1 cellular context compared by ENCODE assay signal in the genomic region with DNA sequence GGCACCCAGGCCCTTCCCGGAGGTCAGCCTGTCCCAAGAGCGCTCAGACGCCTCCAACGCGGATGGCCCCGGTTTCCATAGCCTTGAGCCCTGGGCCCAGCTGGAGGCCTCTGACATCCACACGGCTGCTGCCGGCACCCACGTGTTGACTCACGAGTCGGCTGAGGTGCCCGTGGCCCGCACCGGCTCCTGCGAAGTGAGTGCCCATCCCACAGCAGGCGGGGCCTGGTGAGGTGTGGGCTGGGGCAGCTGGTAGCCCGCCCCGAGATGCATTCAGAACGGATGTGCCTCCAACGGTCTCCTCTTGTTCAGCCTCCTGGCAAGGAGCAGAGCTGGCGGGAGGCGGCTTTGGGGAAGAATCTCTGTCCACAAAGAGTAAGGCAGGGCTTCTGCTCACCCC.
TF ChIP-seq lines count a peak whose summit lies in the region.

No MANE protein-coding gene starts in this region.

TF ChIP-seq in HepG2, 621 proteins besides CTCF, POLR2A, EP300 and RAD21:
- peak; percentile 21 for TF ChIP-seq AGO2 (optimal IDR thresholded peaks at IDR 0.05; ENCODE audit: low read depth, low read length)
- TF ChIP-seq, protein P1, sequence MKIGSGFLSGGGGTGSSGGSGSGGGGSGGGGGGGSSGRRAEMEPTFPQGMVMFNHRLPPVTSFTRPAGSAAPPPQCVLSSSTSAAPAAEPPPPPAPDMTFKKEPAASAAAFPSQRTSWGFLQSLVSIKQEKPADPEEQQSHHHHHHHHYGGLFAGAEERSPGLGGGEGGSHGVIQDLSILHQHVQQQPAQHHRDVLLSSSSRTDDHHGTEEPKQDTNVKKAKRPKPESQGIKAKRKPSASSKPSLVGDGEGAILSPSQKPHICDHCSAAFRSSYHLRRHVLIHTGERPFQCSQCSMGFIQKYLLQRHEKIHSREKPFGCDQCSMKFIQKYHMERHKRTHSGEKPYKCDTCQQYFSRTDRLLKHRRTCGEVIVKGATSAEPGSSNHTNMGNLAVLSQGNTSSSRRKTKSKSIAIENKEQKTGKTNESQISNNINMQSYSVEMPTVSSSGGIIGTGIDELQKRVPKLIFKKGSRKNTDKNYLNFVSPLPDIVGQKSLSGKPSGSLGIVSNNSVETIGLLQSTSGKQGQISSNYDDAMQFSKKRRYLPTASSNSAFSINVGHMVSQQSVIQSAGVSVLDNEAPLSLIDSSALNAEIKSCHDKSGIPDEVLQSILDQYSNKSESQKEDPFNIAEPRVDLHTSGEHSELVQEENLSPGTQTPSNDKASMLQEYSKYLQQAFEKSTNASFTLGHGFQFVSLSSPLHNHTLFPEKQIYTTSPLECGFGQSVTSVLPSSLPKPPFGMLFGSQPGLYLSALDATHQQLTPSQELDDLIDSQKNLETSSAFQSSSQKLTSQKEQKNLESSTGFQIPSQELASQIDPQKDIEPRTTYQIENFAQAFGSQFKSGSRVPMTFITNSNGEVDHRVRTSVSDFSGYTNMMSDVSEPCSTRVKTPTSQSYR (CRISPR knock-in tag; IDR thresholded peaks at IDR 0.05; ENCODE audit: borderline replicate concordance) = no peak
TF ChIP-seq in HepG2: peak in this region for 1.
